In the genomic region with DNA sequence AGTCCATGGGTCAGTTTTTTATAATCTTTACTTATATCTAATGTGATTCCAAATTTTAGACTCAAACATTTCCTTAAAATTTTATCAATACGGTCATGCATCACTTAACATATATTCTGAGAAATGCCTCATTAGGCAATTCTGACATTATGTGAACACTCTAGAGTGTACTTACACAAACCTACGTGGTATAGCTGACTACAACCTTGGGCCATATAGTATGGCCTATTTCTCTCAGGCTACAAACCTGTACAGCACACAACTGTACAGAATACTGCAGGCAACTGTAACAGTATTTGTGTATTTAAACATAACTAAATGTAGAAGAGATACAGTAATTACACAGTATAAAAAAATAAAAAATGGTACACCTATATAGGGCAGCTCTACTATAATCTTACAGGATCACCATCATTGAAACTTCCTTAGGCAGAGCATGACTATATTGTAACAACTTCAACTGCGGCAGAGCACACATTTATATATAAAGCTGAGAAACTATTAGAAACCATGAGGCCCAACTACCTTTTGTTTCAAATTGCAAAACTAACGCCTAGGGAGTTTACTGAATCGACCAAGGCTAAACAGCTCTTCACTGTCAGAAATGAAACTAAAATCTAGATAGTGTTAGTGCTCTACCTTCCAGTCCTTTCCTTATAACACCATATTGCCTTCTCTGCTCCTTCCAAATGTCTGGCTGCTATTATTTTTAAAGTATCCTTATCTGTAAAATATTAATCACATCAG, we compare ENCODE assay signal across 8 cellular contexts. TPM values are rescaled to one million over a fixed set of nuclear protein-coding genes. Genes with fewer than 3 reads are reported as not detected.
A peak's percentile ranks its signal among the peaks of the same experiment; 100 is the strongest.
DNase-seq lines count a peak whose midpoint lies in the region; ATAC-seq, FAIRE-seq and TF ChIP-seq lines count a peak whose summit lies in the region.

No MANE protein-coding gene starts in this region.

- H4K20me1 ChIP-seq in HepG2 (ENCODE audit: insufficient read depth, low read length): peaks cover 24% of the 10 kb centered on the region

- no peak for TF ChIP-seq POLR2A in HepG2 (IDR thresholded peaks at IDR 0.05; ENCODE audit: insufficient read depth in 1 of 2, low read depth in 2 of 2, low read length in 2 of 2)

- TF ChIP-seq EP300 in HepG2 (IDR thresholded peaks at IDR 0.05; ENCODE audit: low read depth in 2 of 2, low read length in 2 of 2): no peak
- TF ChIP-seq EP300 in HepG2 (CRISPR knock-in tag; IDR thresholded peaks at IDR 0.05; ENCODE audit: borderline replicate concordance): no peak

- POLR2A ChIA-PET in HepG2 (lab: Yijun Ruan, JAX): no interaction called here

- in situ Hi-C loops in HepG2 (cut with HindIII; ENCODE audit: extremely low pct_ligation_motif_present, low pct_unique_long_range_greater_than_20kb) (no loop called here), HAP-1 (cut with MboI; ENCODE audit: low sequenced_read_pairs) (no loop called here)

- H3K79me2 ChIP-seq in HepG2 (ENCODE audit: insufficient read depth, low read length): peaks cover 94% of the 10 kb centered on the region

- TF ChIP-seq RAD21 in HepG2 (CRISPR knock-in tag; IDR thresholded peaks at IDR 0.05): no peak

- no peak overlapping the region for H3K9ac ChIP-seq in HepG2 (ENCODE audit: insufficient read depth, low read depth, low read length)

- WGBS in HepG2 (ENCODE audit: low lambda C conversion rate): 69% methylated on average over 5 of the region's 5 CpGs

- TF ChIP-seq CTCF in GM20000 (IDR thresholded peaks at IDR 0.05; ENCODE audit: extremely low read depth, missing control alignments) (no peak), HL-60 (IDR thresholded peaks at IDR 0.05; ENCODE audit: insufficient read depth, low read length) (no peak), HepG2 (CRISPR knock-in tag; IDR thresholded peaks at IDR 0.05) (no peak)

- intact Hi-C loops in HepG2 (cut with micrococcal nuclease; ENCODE audit: unreplicated experiment): no loop called here

- peak; percentile 38 for DNase-seq in GM20000 (ENCODE audit: low spot score)
- DNase-seq in HL-60 (ENCODE audit: low read depth in 1 of 2, low spot score in 1 of 2): no peak
- no peak for DNase-seq in HepG2 (ENCODE audit: low spot score)
- DNase-seq in NCI-H187 (lab: John Stamatoyannopoulos, UW): no peak
- DNase-seq in iPS-NIHi11 (ENCODE audit: low spot score): no peak
- DNase-seq in HAP-1 (ENCODE audit: low spot score in 2 of 2): no peak

- peaks cover 51% of the 10 kb centered on the region for H3K4me1 ChIP-seq in HepG2 (ENCODE audit: insufficient read depth, low read length)
- H3K4me1 ChIP-seq in HAP-1: peaks cover 13% of the 10 kb centered on the region

- H3K9me3 ChIP-seq in HepG2 (ENCODE audit: low read length) (no peaks in the 10 kb centered on the region), HAP-1 (no peaks in the 10 kb centered on the region)

- H3K36me3 ChIP-seq in HepG2 (replicated peaks in 1 of 2; ENCODE audit: control insufficient read depth in 1 of 2, insufficient read depth in 2 of 2, low read length in 2 of 2): no peaks in the 10 kb centered on the region
- no peaks in the 10 kb centered on the region for H3K36me3 ChIP-seq in HAP-1 (replicated peaks)

- CTCF ChIA-PET in HepG2 (lab: Yijun Ruan, JAX; ENCODE audit: low intra/inter-chr PET ratio, low total read pairs): no interaction called here

- H3K27ac ChIP-seq in HL-60 (replicated peaks) (no peak overlapping the region), HepG2 (ENCODE audit: extremely low read length, insufficient read depth, low read length) (peak overlapping the region; percentile 1)

- no peak overlapping the region for H2AFZ ChIP-seq in HepG2 (ENCODE audit: low read length)

- FAIRE-seq in HepG2 (lab: Jason Lieb, UNC): no peak

- ATAC-seq in HepG2 (no peak; the same call in 2 of the 3 replicates), HG03469 (IDR thresholded peaks at IDR 0.05; ENCODE audit: unreplicated experiment) (no peak)

- peaks cover 9% of the 10 kb centered on the region for H3K27me3 ChIP-seq in HL-60 (ENCODE audit: insufficient read depth, poor library complexity, severe bottlenecking)
- no peaks in the 10 kb centered on the region for H3K27me3 ChIP-seq in HepG2 (ENCODE audit: control insufficient read depth in 1 of 2, insufficient read depth in 2 of 2, low read length in 2 of 2)
- no peaks in the 10 kb centered on the region for H3K27me3 ChIP-seq in HAP-1 (ENCODE audit: low read depth)

- H3K4me2 ChIP-seq in HepG2 (ENCODE audit: low read depth, low read length): peak overlapping the region; percentile 21; the same call in 1 of the 2 replicates

- H3K4me3 ChIP-seq in GM08714 (ENCODE audit: low read length): peak overlapping the region; percentile 47
- H3K4me3 ChIP-seq in HL-60 (replicated peaks; ENCODE audit: insufficient read depth, low read length): peak overlapping the region; percentile 26
- H3K4me3 ChIP-seq in HepG2 (replicated peaks in 1 of 3; ENCODE audit: insufficient read depth in 1 of 3, low read depth in 2 of 3, low read length in 3 of 3): no peak overlapping the region
- no peak overlapping the region for H3K4me3 ChIP-seq in HAP-1

- BruUV-seq in HepG2 (replicated peaks; lab: Mats Ljungman, UMichigan): no TSS peak

TF ChIP-seq in HepG2, 621 proteins besides CTCF, POLR2A, EP300 and RAD21 (continues in another document):
- TF ChIP-seq ARHGAP35 (CRISPR knock-in tag; IDR thresholded peaks at IDR 0.05; ENCODE audit: borderline replicate concordance) (no peak), ZNF556 (CRISPR knock-in tag; IDR thresholded peaks at IDR 0.05; ENCODE audit: borderline replicate concordance) (no peak), NR1H2 (CRISPR knock-in tag; IDR thresholded peaks at IDR 0.05; ENCODE audit: borderline replicate concordance, low read depth) (no peak), THYN1 (CRISPR knock-in tag; IDR thresholded peaks at IDR 0.05; ENCODE audit: borderline replicate concordance, low read depth) (no peak)
- TF ChIP-seq, protein P1, sequence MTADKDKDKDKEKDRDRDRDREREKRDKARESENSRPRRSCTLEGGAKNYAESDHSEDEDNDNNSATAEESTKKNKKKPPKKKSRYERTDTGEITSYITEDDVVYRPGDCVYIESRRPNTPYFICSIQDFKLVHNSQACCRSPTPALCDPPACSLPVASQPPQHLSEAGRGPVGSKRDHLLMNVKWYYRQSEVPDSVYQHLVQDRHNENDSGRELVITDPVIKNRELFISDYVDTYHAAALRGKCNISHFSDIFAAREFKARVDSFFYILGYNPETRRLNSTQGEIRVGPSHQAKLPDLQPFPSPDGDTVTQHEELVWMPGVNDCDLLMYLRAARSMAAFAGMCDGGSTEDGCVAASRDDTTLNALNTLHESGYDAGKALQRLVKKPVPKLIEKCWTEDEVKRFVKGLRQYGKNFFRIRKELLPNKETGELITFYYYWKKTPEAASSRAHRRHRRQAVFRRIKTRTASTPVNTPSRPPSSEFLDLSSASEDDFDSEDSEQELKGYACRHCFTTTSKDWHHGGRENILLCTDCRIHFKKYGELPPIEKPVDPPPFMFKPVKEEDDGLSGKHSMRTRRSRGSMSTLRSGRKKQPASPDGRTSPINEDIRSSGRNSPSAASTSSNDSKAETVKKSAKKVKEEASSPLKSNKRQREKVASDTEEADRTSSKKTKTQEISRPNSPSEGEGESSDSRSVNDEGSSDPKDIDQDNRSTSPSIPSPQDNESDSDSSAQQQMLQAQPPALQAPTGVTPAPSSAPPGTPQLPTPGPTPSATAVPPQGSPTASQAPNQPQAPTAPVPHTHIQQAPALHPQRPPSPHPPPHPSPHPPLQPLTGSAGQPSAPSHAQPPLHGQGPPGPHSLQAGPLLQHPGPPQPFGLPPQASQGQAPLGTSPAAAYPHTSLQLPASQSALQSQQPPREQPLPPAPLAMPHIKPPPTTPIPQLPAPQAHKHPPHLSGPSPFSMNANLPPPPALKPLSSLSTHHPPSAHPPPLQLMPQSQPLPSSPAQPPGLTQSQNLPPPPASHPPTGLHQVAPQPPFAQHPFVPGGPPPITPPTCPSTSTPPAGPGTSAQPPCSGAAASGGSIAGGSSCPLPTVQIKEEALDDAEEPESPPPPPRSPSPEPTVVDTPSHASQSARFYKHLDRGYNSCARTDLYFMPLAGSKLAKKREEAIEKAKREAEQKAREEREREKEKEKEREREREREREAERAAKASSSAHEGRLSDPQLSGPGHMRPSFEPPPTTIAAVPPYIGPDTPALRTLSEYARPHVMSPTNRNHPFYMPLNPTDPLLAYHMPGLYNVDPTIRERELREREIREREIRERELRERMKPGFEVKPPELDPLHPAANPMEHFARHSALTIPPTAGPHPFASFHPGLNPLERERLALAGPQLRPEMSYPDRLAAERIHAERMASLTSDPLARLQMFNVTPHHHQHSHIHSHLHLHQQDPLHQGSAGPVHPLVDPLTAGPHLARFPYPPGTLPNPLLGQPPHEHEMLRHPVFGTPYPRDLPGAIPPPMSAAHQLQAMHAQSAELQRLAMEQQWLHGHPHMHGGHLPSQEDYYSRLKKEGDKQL (CRISPR knock-in tag; IDR thresholded peaks at IDR 0.05; ENCODE audit: low read depth): no peak

RNA-seq across cellular contexts. Expression of a gene that starts 6.9 kb away (rescaled TPM):
- 70.8 and 105 TPM in 2 replicates for total RNA-seq in HepG2 (2016; rRNA removed; fragmentation: Illumina TruSeq; extraction: Trizol)
- 15.8 and 18.2 TPM in 2 replicates for total RNA-seq in HepG2 (2016; cell fraction: cytosol; rRNA removed; fragmentation: Illumina TruSeq; extraction: Trizol; ENCODE audit: low read depth)
- 69.2 and 96.9 TPM in 2 replicates for total RNA-seq in HepG2 (2016; cell fraction: insoluble cytoplasmic fraction; rRNA removed; fragmentation: Illumina TruSeq; extraction: Trizol)
- total RNA-seq in HepG2 (2016; cell fraction: membrane; rRNA removed; fragmentation: Illumina TruSeq; extraction: Trizol): 80.5 and 89.8 TPM in 2 replicates
- total RNA-seq in HepG2 (2016; cell fraction: nucleus; rRNA removed; fragmentation: Illumina TruSeq; extraction: Trizol): 32.4 and 40.0 TPM in 2 replicates
- polyA plus RNA-seq in HepG2 (2011; rRNA removed): 13.6 and 17.2 TPM in 2 replicates
- polyA plus RNA-seq in HepG2 (2011; cell fraction: cytosol; rRNA removed): 20.0 and 23.3 TPM in 2 replicates
- polyA plus RNA-seq in HepG2 (2011; cell fraction: nucleus; rRNA removed): 12.0 and 12.1 TPM in 2 replicates
- 38.9 and 45.8 TPM in 2 replicates for polyA plus RNA-seq in HepG2 (2012)
- 10.0 and 10.4 TPM in 2 replicates for polyA plus RNA-seq in HepG2 (2016; cell fraction: cytosol; fragmentation: Illumina TruSeq; extraction: Trizol; ENCODE audit: low read depth)
- 69.0 and 76.0 TPM in 2 replicates for polyA plus RNA-seq in HepG2 (2016; cell fraction: insoluble cytoplasmic fraction; fragmentation: Illumina TruSeq; extraction: Trizol; ENCODE audit: low read depth)
- polyA plus RNA-seq in HepG2 (2016; cell fraction: membrane; fragmentation: Illumina TruSeq; extraction: Trizol; ENCODE audit: low read depth): 33.4 and 35.7 TPM in 2 replicates
- polyA plus RNA-seq in HepG2 (2016; cell fraction: nucleus; fragmentation: Illumina TruSeq; extraction: Trizol; ENCODE audit: insufficient read depth, low read depth): 27.3 and 29.1 TPM in 2 replicates
- polyA minus RNA-seq in HepG2 (2011; rRNA and poly(A)+ RNA removed; ENCODE audit: low replicate concordance): 35.4 and 58.6 TPM in 2 replicates
- polyA minus RNA-seq in HepG2 (2011; cell fraction: cytosol; rRNA and poly(A)+ RNA removed): 29.1 and 33.4 TPM in 2 replicates
- polyA minus RNA-seq in HepG2 (2011; cell fraction: nucleus; rRNA and poly(A)+ RNA removed): 16.5 and 22.1 TPM in 2 replicates

Comparison
In these comparisons a context has a peak if more than half of its experiments do, and no peak if none do; other contexts are left out.
1. H3K4me3 ChIP-seq: peak in GM08714 (single experiment) and HL-60 (single experiment); none in HepG2 (0 of 3) and HAP-1 (single experiment).